Comparison of ENCODE assay signal across 24 cellular contexts in the genomic region with DNA sequence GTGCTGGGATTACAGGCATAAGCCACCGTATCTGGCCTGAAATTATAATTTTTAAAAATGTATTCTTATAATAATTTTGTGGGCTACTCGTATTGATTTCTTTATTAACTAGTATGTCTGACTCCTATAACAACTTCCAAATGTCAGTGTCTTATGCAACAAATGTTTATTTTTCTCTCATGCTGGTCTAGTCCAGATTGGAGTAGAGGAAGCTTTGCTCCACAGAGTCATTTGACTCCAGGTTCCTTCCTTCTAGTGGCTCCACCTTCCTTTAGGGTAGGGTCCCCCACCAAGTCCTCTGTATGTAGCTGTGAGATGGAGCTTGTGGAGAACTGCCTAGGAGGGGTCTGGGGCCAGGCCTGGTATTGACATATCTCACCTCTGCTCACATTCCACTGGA. TPM values are rescaled to one million over a fixed set of nuclear protein-coding genes. Genes with fewer than 3 reads are reported as not detected.
DNase-seq lines count a peak whose midpoint lies in the region; ATAC-seq, FAIRE-seq and TF ChIP-seq lines count a peak whose summit lies in the region.
"Had no signal": no experiment of that assay in that cellular context is flagged by ENCODE, and none has a peak within 500 bp of the region (broad histone marks: within the 10 kb centered on the region; RNA-seq: fewer than 3 reads in every experiment).

No MANE protein-coding gene starts in this region.

- peaks cover 18% of the 10 kb centered on the region for H3K79me2 ChIP-seq in osteoblast (ENCODE audit: insufficient read depth, low read length)

- ATAC-seq in HG03045 (IDR thresholded peaks at IDR 0.05; ENCODE audit: unreplicated experiment), result no peak
- ATAC-seq: PC-3 had no signal

- H3K4me2 ChIP-seq in osteoblast (ENCODE audit: insufficient read depth, low read length), result no peak overlapping the region
- H3K4me2 ChIP-seq: BLaER1 had no signal

- DNase-seq in T-helper 2 cell treated with Interferon-gamma antibody and Interleukin-4, amounts not matched to agents 5 μg/mL and 100 μg/mL, for 36 hours (ENCODE audit: low spot score), result no peak
- DNase-seq in T-helper 2 cell (no peak), H54 (ENCODE audit: insufficient read length, low spot score) (no peak), osteoblast (ENCODE audit: insufficient read length, low spot score, missing footprints) (no peak), kidney (no peak), DMS 273 treated with DMSO at 0.1 percent for 48 hours (lab: John Stamatoyannopoulos, UW) (no peak)
- DNase-seq in activated T-helper 2 cell treated with anti-CD3 and anti-CD28 coated beads, Interferon-gamma antibody, Interleukin-2, Interleukin-4, amounts not matched to agents 10 μg/mL and 5 μg/mL and 100 μg/mL, durations not matched to agents 14 hours and 24 hours and 36 hours (ENCODE audit: low spot score), result no peak
- DNase-seq: ACHN; CD8-positive, alpha-beta memory T cell; DMS53; GF-D8; NCI-H1092; NCI-H1436; NCI-H187 treated with DMSO at 0.1 percent for 48 hours; NCI-H2107; NCI-H446 treated with DMSO at 0.1 percent for 48 hours; NCI-H526 treated with DMSO at 0.1 percent for 48 hours; PC-3; RPMI8226; SHP77 had no signal

- TF ChIP-seq POLR2A in H54 (IDR thresholded peaks at IDR 0.05; ENCODE audit: low read depth, low read length), result no peak

- intact Hi-C loops in activated T-helper 2 cell treated with anti-CD3 and anti-CD28 coated beads, Interferon-gamma antibody, Interleukin-2, Interleukin-4, amounts not matched to agents 10 μg/mL and 5 μg/mL and 100 μg/mL, durations not matched to agents 14 hours and 24 hours and 36 hours (cut with micrococcal nuclease), result loop anchor here (10.0 kb wide), 1 partner anchor 910 kb away; a partner anchor contains a TSS
- intact Hi-C loops in kidney (cut with DNase I), result no loop called here

- H3K9me3 ChIP-seq in osteoblast (ENCODE audit: low read depth, low read length) (no peaks in the 10 kb centered on the region), kidney (ENCODE audit: control insufficient read depth in 1 of 2, low read length in 2 of 2) (no peaks in the 10 kb centered on the region)
- H3K9me3 ChIP-seq: BLaER1 had no signal

- H3K4me1 ChIP-seq in osteoblast (ENCODE audit: insufficient read depth, low read length), result peaks cover 6% of the 10 kb centered on the region
- H3K4me1 ChIP-seq in kidney (ENCODE audit: control insufficient read depth in 1 of 2, insufficient read depth in 1 of 2, low read depth in 1 of 2, low read length in 2 of 2), result no peaks in the 10 kb centered on the region

- H3K4me3 Mint-ChIP-seq in T-helper 2 cell treated with Interferon-gamma antibody and Interleukin-4, amounts not matched to agents 5 μg/mL and 100 μg/mL, for 36 hours, result no peak overlapping the region
- no peak overlapping the region for H3K4me3 Mint-ChIP-seq in activated T-helper 2 cell treated with anti-CD3 and anti-CD28 coated beads, Interferon-gamma antibody, Interleukin-2, Interleukin-4, amounts not matched to agents 10 μg/mL and 5 μg/mL and 100 μg/mL, durations not matched to agents 14 hours and 24 hours and 36 hours (ENCODE audit: low read depth)

- H3K4me1 Mint-ChIP-seq in T-helper 2 cell treated with Interferon-gamma antibody and Interleukin-4, amounts not matched to agents 5 μg/mL and 100 μg/mL, for 36 hours (ENCODE audit: low read depth), result peaks cover 72% of the 10 kb centered on the region
- H3K4me1 Mint-ChIP-seq in activated T-helper 2 cell treated with anti-CD3 and anti-CD28 coated beads, Interferon-gamma antibody, Interleukin-2, Interleukin-4, amounts not matched to agents 10 μg/mL and 5 μg/mL and 100 μg/mL, durations not matched to agents 14 hours and 24 hours and 36 hours (ENCODE audit: low read depth), result peaks cover 73% of the 10 kb centered on the region

- peak; percentile 11 for FAIRE-seq in H54 (lab: Jason Lieb, UNC)
- no peak for FAIRE-seq in kidney (lab: Jason Lieb, UNC)
- FAIRE-seq: H1 had no signal

- no peaks in the 10 kb centered on the region for H3K27me3 Mint-ChIP-seq in T-helper 2 cell treated with Interferon-gamma antibody and Interleukin-4, amounts not matched to agents 5 μg/mL and 100 μg/mL, for 36 hours (ENCODE audit: low read depth)
- no peaks in the 10 kb centered on the region for H3K27me3 Mint-ChIP-seq in activated T-helper 2 cell treated with anti-CD3 and anti-CD28 coated beads, Interferon-gamma antibody, Interleukin-2, Interleukin-4, amounts not matched to agents 10 μg/mL and 5 μg/mL and 100 μg/mL, durations not matched to agents 14 hours and 24 hours and 36 hours (ENCODE audit: low read depth)
- H3K27me3 Mint-ChIP-seq: CD8-positive, alpha-beta memory T cell had no signal

- TF ChIP-seq CTCF in osteoblast (IDR thresholded peaks at IDR 0.05; ENCODE audit: extremely low read depth, low read depth, low read length) (no peak), kidney (IDR thresholded peaks at IDR 0.05; ENCODE audit: borderline replicate concordance, extremely low read depth, insufficient read depth) (no peak)

- H3K27ac ChIP-seq in osteoblast (ENCODE audit: low read depth, low read length) (no peak overlapping the region), kidney (ENCODE audit: low read depth in 2 of 2, low read length in 2 of 2) (no peak overlapping the region)
- H3K27ac ChIP-seq: 22Rv1, BLaER1 had no signal

- no peak overlapping the region for H3K4me3 ChIP-seq in osteoblast (ENCODE audit: insufficient read depth, low read length)
- no peak overlapping the region for H3K4me3 ChIP-seq in kidney (ENCODE audit: low read length in 2 of 2)
- H3K4me3 ChIP-seq: BLaER1 had no signal

- H4K20me1 ChIP-seq in osteoblast (ENCODE audit: insufficient read depth, low read length), result no peaks in the 10 kb centered on the region
- H4K20me1 ChIP-seq: BLaER1 had no signal

- H3K9me3 Mint-ChIP-seq in T-helper 2 cell treated with Interferon-gamma antibody and Interleukin-4, amounts not matched to agents 5 μg/mL and 100 μg/mL, for 36 hours, result no peaks in the 10 kb centered on the region
- H3K9me3 Mint-ChIP-seq in activated T-helper 2 cell treated with anti-CD3 and anti-CD28 coated beads, Interferon-gamma antibody, Interleukin-2, Interleukin-4, amounts not matched to agents 10 μg/mL and 5 μg/mL and 100 μg/mL, durations not matched to agents 14 hours and 24 hours and 36 hours, result no peaks in the 10 kb centered on the region
- H3K9me3 Mint-ChIP-seq: CD8-positive, alpha-beta memory T cell had no signal

- H3K27me3 ChIP-seq in osteoblast (ENCODE audit: insufficient read depth, low read length), result no peaks in the 10 kb centered on the region
- H3K27me3 ChIP-seq: BLaER1 had no signal

- H3K36me3 Mint-ChIP-seq in T-helper 2 cell treated with Interferon-gamma antibody and Interleukin-4, amounts not matched to agents 5 μg/mL and 100 μg/mL, for 36 hours (ENCODE audit: low read depth), result peaks cover 59% of the 10 kb centered on the region
- peaks cover 78% of the 10 kb centered on the region for H3K36me3 Mint-ChIP-seq in activated T-helper 2 cell treated with anti-CD3 and anti-CD28 coated beads, Interferon-gamma antibody, Interleukin-2, Interleukin-4, amounts not matched to agents 10 μg/mL and 5 μg/mL and 100 μg/mL, durations not matched to agents 14 hours and 24 hours and 36 hours (ENCODE audit: low read depth)
- H3K36me3 Mint-ChIP-seq: CD8-positive, alpha-beta memory T cell had no signal

- H3K27ac Mint-ChIP-seq in T-helper 2 cell treated with Interferon-gamma antibody and Interleukin-4, amounts not matched to agents 5 μg/mL and 100 μg/mL, for 36 hours, result peak overlapping the region; percentile 14
- peak overlapping the region; percentile 67 for H3K27ac Mint-ChIP-seq in activated T-helper 2 cell treated with anti-CD3 and anti-CD28 coated beads, Interferon-gamma antibody, Interleukin-2, Interleukin-4, amounts not matched to agents 10 μg/mL and 5 μg/mL and 100 μg/mL, durations not matched to agents 14 hours and 24 hours and 36 hours
- H3K27ac Mint-ChIP-seq: CD8-positive, alpha-beta memory T cell had no signal

- peak overlapping the region; percentile 88 for H2AFZ ChIP-seq in osteoblast (ENCODE audit: low read length)

- H3K36me3 ChIP-seq in osteoblast (ENCODE audit: insufficient read depth, low read length) (peaks cover 19% of the 10 kb centered on the region), kidney (ENCODE audit: control insufficient read depth in 1 of 2, insufficient read depth in 2 of 2, low read length in 2 of 2) (no peaks in the 10 kb centered on the region)

- no peak overlapping the region for H3K9ac ChIP-seq in kidney (ENCODE audit: low read length in 2 of 2)
- H3K9ac ChIP-seq: BLaER1 had no signal

RNA-seq across cellular contexts. Expression of a gene that starts 8.7 kb away (rescaled TPM):
- total RNA-seq in activated T-helper 2 cell treated with anti-CD3 and anti-CD28 coated beads, Interferon-gamma antibody, Interleukin-2, Interleukin-4, amounts not matched to agents 10 μg/mL and 5 μg/mL and 100 μg/mL, durations not matched to agents 14 hours and 24 hours and 36 hours, result 72.6 and 76.1 TPM in 2 replicates
- total RNA-seq in osteoblast (4.7 TPM in 2 replicates), kidney (0.88 TPM)
- 0.39 TPM for polyA plus RNA-seq in kidney (ENCODE audit: insufficient read depth, low read depth, low replicate concordance)

RNA-seq across cellular contexts. Expression of a gene that starts 22.9 kb away (rescaled TPM):
- 32.5 and 33.2 TPM in 2 replicates for total RNA-seq in activated T-helper 2 cell treated with anti-CD3 and anti-CD28 coated beads, Interferon-gamma antibody, Interleukin-2, Interleukin-4, amounts not matched to agents 10 μg/mL and 5 μg/mL and 100 μg/mL, durations not matched to agents 14 hours and 24 hours and 36 hours
- 352 and 379 TPM in 2 replicates for total RNA-seq in osteoblast
- total RNA-seq in kidney, result 134 TPM
- polyA plus RNA-seq in kidney (ENCODE audit: insufficient read depth, low read depth, low replicate concordance), result 11.5 TPM
- polyA plus RNA-seq: CD8-positive, alpha-beta memory T cell had no signal

Comparison
In these comparisons a context has a peak if more than half of its experiments do, and no peak if none do; other contexts are left out.
1. RNA of a gene that starts 8.7 kb away (total RNA-seq): 72.6 to 76.1 TPM in activated T-helper 2 cell treated with anti-CD3 and anti-CD28 coated beads, Interferon-gamma antibody, Interleukin-2, Interleukin-4, amounts not matched to agents 10 μg/mL and 5 μg/mL and 100 μg/mL, durations not matched to agents 14 hours and 24 hours and 36 hours; 4.7 TPM in osteoblast and 0.88 TPM in kidney (single experiment); every median in the first group is over 10 times any median in the second.